ENCODE assay signal across 21 cellular contexts in genomic region chr4:59712474-59712873, GRCh38.
"Had no signal": no experiment of that assay in that cellular context is flagged by ENCODE, and none has a peak within 500 bp of the region (broad histone marks: within the 10 kb centered on the region; RNA-seq: fewer than 3 reads in every experiment).

No MANE protein-coding gene starts in this region.

- H3K4me3 ChIP-seq: colonic mucosa, heart left ventricle, psoas muscle, right lobe of liver, thoracic aorta, transverse colon had no signal

- H3K36me3 ChIP-seq: colonic mucosa, heart left ventricle, neutrophil, right lobe of liver, thoracic aorta, transverse colon had no signal

- H3K9me3 ChIP-seq: colonic mucosa, neutrophil, right lobe of liver, thoracic aorta, transverse colon had no signal

- H3K4me1 ChIP-seq: colonic mucosa, heart left ventricle, psoas muscle, right lobe of liver, transverse colon had no signal

- H3K27me3 ChIP-seq: colonic mucosa, heart left ventricle, neutrophil, right lobe of liver, transverse colon had no signal

- H3K27ac ChIP-seq: colonic mucosa, heart left ventricle, neutrophil, psoas muscle, right lobe of liver, thoracic aorta, transverse colon had no signal

- ATAC-seq: heart left ventricle; left lobe of liver; naive thymus-derived CD8-positive, alpha-beta T cell; psoas muscle; right lobe of liver; stimulated activated naive B cell treated with anti-CD40 and anti-IgM and Interleukin-4, amounts not matched to agents 10 μg/mL and 1 μg/mL and 100 μg/mL, for 72 hours; stimulated activated naive CD8-positive, alpha-beta T cell treated with anti-CD3 and anti-CD28 coated beads, Interleukin-15, amount 100 ng/mL, for 72 hours had no signal

- DNase-seq: colonic mucosa; dermis blood vessel endothelial cell; erythroblast; heart left ventricle; hippocampal formation; kidney glomerular epithelial cell; mammary epithelial cell; naive thymus-derived CD8-positive, alpha-beta T cell; psoas muscle; retina; right lobe of liver; stimulated activated CD4-positive, alpha-beta T cell treated with anti-CD3 and anti-CD28 coated beads, Interleukin-2, amount 100 ng/mL, for 24 hours; stimulated activated CD4-positive, alpha-beta T cell treated with anti-CD3 and anti-CD28 coated beads, Interleukin-4, amount 100 ng/mL, for 4 hours; stimulated activated naive B cell treated with anti-CD40 and anti-IgM and Interleukin-4, amounts not matched to agents 10 μg/mL and 1 μg/mL and 100 μg/mL, for 72 hours; stimulated activated naive CD8-positive, alpha-beta T cell treated with anti-CD3 and anti-CD28 coated beads, Interleukin-15, amount 100 ng/mL, for 72 hours; transverse colon had no signal

- FAIRE-seq: frontal cortex, islet of Langerhans had no signal
